1 cellular context compared by ENCODE assay signal in genomic region chr15:34367128-34368081, GRCh38.
TF ChIP-seq lines count a peak whose summit lies in the region.

Gene LPCAT4 (minus strand): TSS chr15:34367196. CDS start chr15:34367100, 96 bp downstream.

TF ChIP-seq in HepG2, 621 proteins besides CTCF, POLR2A, EP300 and RAD21 (continued from another document and continues in another):
- peak; percentile 76; the same call in 1 of the 2 replicates for TF ChIP-seq ZBTB34 (CRISPR knock-in tag; IDR thresholded peaks at IDR 0.05)
- no peak for TF ChIP-seq USF2 (IDR thresholded peaks at IDR 0.05; ENCODE audit: low read depth, low read length)
- TF ChIP-seq USF2 (CRISPR knock-in tag; IDR thresholded peaks at IDR 0.05; ENCODE audit: borderline replicate concordance) = no peak
- TF ChIP-seq LBX2 (CRISPR knock-in tag; IDR thresholded peaks at IDR 0.05; ENCODE audit: borderline replicate concordance) = no peak
- no peak for TF ChIP-seq GPBP1L1 (CRISPR knock-in tag; IDR thresholded peaks at IDR 0.05)
- peak; percentile 74; the same call in 1 of the 2 replicates for TF ChIP-seq ZNF333 (CRISPR knock-in tag; IDR thresholded peaks at IDR 0.05; ENCODE audit: borderline replicate concordance)
- no peak for TF ChIP-seq SNRNP70 (IDR thresholded peaks at IDR 0.05; ENCODE audit: low read depth, low read length)
- no peak for TF ChIP-seq ZNF451 (CRISPR knock-in tag; IDR thresholded peaks at IDR 0.05)
- TF ChIP-seq HOXA3 (CRISPR knock-in tag; IDR thresholded peaks at IDR 0.05) = no peak; the same call in 1 of the 2 replicates
- no peak for TF ChIP-seq TBP (CRISPR knock-in tag; IDR thresholded peaks at IDR 0.05)
- peak; percentile 61 for TF ChIP-seq ZNF605 (CRISPR knock-in tag; IDR thresholded peaks at IDR 0.05)
- TF ChIP-seq ZBTB44 (CRISPR knock-in tag; IDR thresholded peaks at IDR 0.05) = no peak
- no peak for TF ChIP-seq IKZF1 (IDR thresholded peaks at IDR 0.05)
- TF ChIP-seq PTBP1 (IDR thresholded peaks at IDR 0.05; ENCODE audit: low read depth, low read length, poor library complexity, severe bottlenecking) = peak; percentile 26
- no peak for TF ChIP-seq TCF7 (IDR thresholded peaks at IDR 0.05; ENCODE audit: low read depth)
- no peak for TF ChIP-seq MLXIP (CRISPR knock-in tag; IDR thresholded peaks at IDR 0.05; ENCODE audit: borderline replicate concordance)
- no peak; the same call in 1 of the 2 replicates for TF ChIP-seq SP4 (CRISPR knock-in tag; IDR thresholded peaks at IDR 0.05)
- 0 out of 2 replicates have a peak, but pooled peaks have one; percentile 39 for TF ChIP-seq MAX (IDR thresholded peaks at IDR 0.05)
- TF ChIP-seq MLX (CRISPR knock-in tag; IDR thresholded peaks at IDR 0.05) = no peak
- TF ChIP-seq TCF12 (IDR thresholded peaks at IDR 0.05) = no peak
- TF ChIP-seq TCF12 (CRISPR knock-in tag; IDR thresholded peaks at IDR 0.05) = peak; percentile 73; the same call in 1 of the 2 replicates
- no peak for TF ChIP-seq HNRNPK (IDR thresholded peaks at IDR 0.05; ENCODE audit: low read depth, low read length, poor library complexity, severe bottlenecking)
- TF ChIP-seq ZNF784 (CRISPR knock-in tag; IDR thresholded peaks at IDR 0.05; ENCODE audit: borderline replicate concordance) = peak; percentile 75; the same call in 1 of the 2 replicates
- TF ChIP-seq ZFP90 (CRISPR knock-in tag; IDR thresholded peaks at IDR 0.05; ENCODE audit: borderline replicate concordance) = peak; percentile 77; the same call in 1 of the 2 replicates
- no peak for TF ChIP-seq SNAI1 (CRISPR knock-in tag; IDR thresholded peaks at IDR 0.05; ENCODE audit: borderline replicate concordance)
- peak; percentile 88 for TF ChIP-seq KDM2A (CRISPR knock-in tag; IDR thresholded peaks at IDR 0.05; ENCODE audit: borderline replicate concordance, low read depth)
- TF ChIP-seq HNF4A (CRISPR knock-in tag; IDR thresholded peaks at IDR 0.05) = no peak
- no peak for TF ChIP-seq ZNF101 (CRISPR knock-in tag; IDR thresholded peaks at IDR 0.05; ENCODE audit: borderline replicate concordance, low read depth)
- TF ChIP-seq ZNF552 (CRISPR knock-in tag; IDR thresholded peaks at IDR 0.05; ENCODE audit: borderline replicate concordance) = 0 out of 2 replicates have a peak, but pooled peaks have one; percentile 60
- TF ChIP-seq SRSF9 (IDR thresholded peaks at IDR 0.05; ENCODE audit: borderline replicate concordance, insufficient read depth, low read depth, low read length, poor library complexity, severe bottlenecking) = no peak
- no peak for TF ChIP-seq PAWR (CRISPR knock-in tag; IDR thresholded peaks at IDR 0.05; ENCODE audit: borderline replicate concordance)
- TF ChIP-seq ZFP37 (CRISPR knock-in tag; IDR thresholded peaks at IDR 0.05; ENCODE audit: borderline replicate concordance) = no peak
- peak; percentile 69; the same call in 1 of the 2 replicates for TF ChIP-seq ZNF770 (CRISPR knock-in tag; IDR thresholded peaks at IDR 0.05)
- TF ChIP-seq ZNF17 (CRISPR knock-in tag; IDR thresholded peaks at IDR 0.05) = no peak
- TF ChIP-seq ZNF788 (CRISPR knock-in tag; IDR thresholded peaks at IDR 0.05; ENCODE audit: borderline replicate concordance) = peak; percentile 82
- TF ChIP-seq ZNF773 (CRISPR knock-in tag; IDR thresholded peaks at IDR 0.05; ENCODE audit: borderline replicate concordance) = no peak
- no peak for TF ChIP-seq TOE1 (CRISPR knock-in tag; IDR thresholded peaks at IDR 0.05)
- TF ChIP-seq DR1 (CRISPR knock-in tag; IDR thresholded peaks at IDR 0.05) = no peak
- no peak for TF ChIP-seq MTA3 (CRISPR knock-in tag; IDR thresholded peaks at IDR 0.05)
- no peak for TF ChIP-seq ZNF577 (CRISPR knock-in tag; IDR thresholded peaks at IDR 0.05; ENCODE audit: borderline replicate concordance, low read depth)
- no peak for TF ChIP-seq PRDM15 (CRISPR knock-in tag; IDR thresholded peaks at IDR 0.05)
- no peak for TF ChIP-seq HNF4G (IDR thresholded peaks at IDR 0.05; ENCODE audit: borderline replicate concordance, low read depth, low read length)
- peak; percentile 56; the same call in 1 of the 2 replicates for TF ChIP-seq HNF4G (CRISPR knock-in tag; IDR thresholded peaks at IDR 0.05; ENCODE audit: borderline replicate concordance, low read depth)
- TF ChIP-seq ZNF615 (CRISPR knock-in tag; IDR thresholded peaks at IDR 0.05; ENCODE audit: borderline replicate concordance) = no peak
- no peak for TF ChIP-seq ZNF644 (CRISPR knock-in tag; IDR thresholded peaks at IDR 0.05; ENCODE audit: low read depth)
- no peak for TF ChIP-seq PLRG1 (conservative IDR thresholded peaks at IDR 0.05)
- TF ChIP-seq CBX2 (IDR thresholded peaks at IDR 0.05; ENCODE audit: low read depth, low read length) = no peak
- no peak for TF ChIP-seq CBX2 (CRISPR knock-in tag; IDR thresholded peaks at IDR 0.05; ENCODE audit: low read depth)
- TF ChIP-seq ZNF564 (CRISPR knock-in tag; IDR thresholded peaks at IDR 0.05) = peak; percentile 68; the same call in 1 of the 2 replicates
- no peak for TF ChIP-seq KLF9 (CRISPR knock-in tag; IDR thresholded peaks at IDR 0.05; ENCODE audit: low read depth)
